In the genomic region with DNA sequence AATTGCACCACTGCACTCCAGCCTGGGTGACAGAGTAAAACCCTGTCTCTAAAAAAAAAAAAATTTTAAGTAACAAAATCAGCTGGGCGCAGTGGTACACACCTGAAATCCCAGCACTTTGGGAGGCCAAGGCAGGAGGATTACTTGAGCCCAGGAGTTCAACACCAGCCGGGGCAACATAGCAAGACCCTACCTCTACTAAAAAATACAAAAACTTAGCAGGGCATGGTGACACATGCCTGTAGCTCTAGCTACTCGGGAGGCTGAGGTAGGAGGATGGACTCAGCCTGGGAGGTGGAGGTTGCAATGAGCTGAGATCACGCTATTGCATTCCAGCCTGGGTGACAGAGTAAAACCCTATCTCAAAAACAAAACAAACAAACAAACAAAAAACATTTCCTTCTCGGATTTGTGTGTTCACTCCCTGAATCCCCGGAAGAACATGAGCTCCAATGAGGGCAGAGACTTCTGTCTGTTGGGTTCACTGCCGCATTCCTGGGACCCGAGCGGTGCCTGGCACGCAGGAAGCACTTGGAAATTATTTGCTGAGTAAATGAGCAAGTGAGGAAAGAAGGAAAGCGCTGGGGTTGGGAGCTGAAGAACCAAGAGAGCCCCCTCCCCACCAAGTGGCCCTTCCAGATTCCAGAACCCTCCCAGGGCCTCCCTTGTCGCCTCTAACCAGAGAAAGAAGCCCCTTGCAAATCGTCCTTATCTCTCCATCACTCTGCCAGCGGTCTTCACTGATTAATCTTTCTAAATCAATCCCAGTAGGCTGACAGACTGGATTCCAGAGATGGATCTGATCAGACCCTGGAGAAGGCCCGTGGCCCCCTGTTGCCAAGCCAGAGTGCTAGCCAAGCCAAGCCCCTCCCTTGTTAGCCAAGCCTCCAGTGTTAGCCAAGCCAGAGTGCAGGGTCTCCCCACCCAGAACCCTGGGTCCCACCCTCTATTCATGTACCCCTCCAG, we compare ENCODE assay signal across 1 cellular context.
TF ChIP-seq lines count a peak whose summit lies in the region.

No MANE protein-coding gene starts in this region.

TF ChIP-seq in HCT116, 20 proteins besides CTCF, POLR2A, EP300 and RAD21 (continued from another document):
- TF ChIP-seq TCF7L2 (IDR thresholded peaks at IDR 0.05; ENCODE audit: borderline replicate concordance, extremely low read depth, insufficient read depth, insufficient read length): no peak
- TF ChIP-seq, protein P1, sequence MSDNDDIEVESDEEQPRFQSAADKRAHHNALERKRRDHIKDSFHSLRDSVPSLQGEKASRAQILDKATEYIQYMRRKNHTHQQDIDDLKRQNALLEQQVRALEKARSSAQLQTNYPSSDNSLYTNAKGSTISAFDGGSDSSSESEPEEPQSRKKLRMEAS (IDR thresholded peaks at IDR 0.05): no peak
- TF ChIP-seq EZH2phosphoT487 (IDR thresholded peaks at IDR 0.05; ENCODE audit: borderline replicate concordance): no peak
- TF ChIP-seq CEBPB (IDR thresholded peaks at IDR 0.05; ENCODE audit: low read depth): no peak
- TF ChIP-seq FOSL1 (IDR thresholded peaks at IDR 0.05; ENCODE audit: low read depth): no peak
- TF ChIP-seq ZNF274 (IDR thresholded peaks at IDR 0.05; ENCODE audit: low read depth, low read length): no peak
- TF ChIP-seq EGR1 (IDR thresholded peaks at IDR 0.05; ENCODE audit: low read depth): no peak
- TF ChIP-seq JUND (IDR thresholded peaks at IDR 0.05): no peak
- TF ChIP-seq CBX3 (IDR thresholded peaks at IDR 0.05; ENCODE audit: low read depth): no peak
- no peak for TF ChIP-seq SRF (IDR thresholded peaks at IDR 0.05; ENCODE audit: low read depth)
